Comparison of ENCODE assay signal across 10 cellular contexts in the genomic region with DNA sequence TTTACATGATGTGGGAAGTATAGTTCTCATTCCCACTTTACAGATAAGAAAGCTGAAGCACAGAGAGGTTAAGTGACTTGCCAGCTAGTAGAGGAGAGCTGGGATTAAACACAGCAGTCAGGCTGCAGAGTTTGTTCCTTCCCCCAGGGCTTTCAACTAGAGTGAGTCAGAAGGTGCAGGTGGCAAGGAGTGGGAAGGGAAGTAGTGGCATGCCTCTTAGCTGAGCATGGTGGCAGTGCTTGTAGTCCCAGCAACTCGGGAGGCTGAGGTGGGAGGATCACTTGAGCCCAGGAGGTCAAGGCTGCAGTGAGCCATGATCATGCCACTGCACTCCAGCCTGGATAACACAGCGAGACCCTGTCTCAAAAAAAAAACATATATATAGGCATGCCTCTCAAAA. TPM values are rescaled to one million over a fixed set of nuclear protein-coding genes. Genes with fewer than 3 reads are reported as not detected.
DNase-seq lines count a peak whose midpoint lies in the region; ATAC-seq, FAIRE-seq and TF ChIP-seq lines count a peak whose summit lies in the region.
"Not testable (repeated sequence)": the region's sequence is repeated elsewhere in the genome, so short reads cannot be mapped to it uniquely, and the experiment has no call there.
"Had no signal": no experiment of that assay in that cellular context is flagged by ENCODE, and none has a peak within 500 bp of the region (broad histone marks: within the 10 kb centered on the region; RNA-seq: fewer than 3 reads in every experiment).

No MANE protein-coding gene starts in this region.

- not testable (repeated sequence) for DNase-seq in Caco-2; left ventricle myocardium superior; pancreas; urothelium cell line (ENCODE audit: low spot score)
- DNase-seq in HT1080 (ENCODE audit: low read depth) (peak; percentile 36), NB4 (ENCODE audit: low read depth) (peak; percentile 12), bronchial epithelial cell (ENCODE audit: low read depth) (peak; percentile 46)

- H3K4me1 ChIP-seq in Caco-2 = peaks cover 80% of the 10 kb centered on the region
- not testable (repeated sequence) for H3K4me1 ChIP-seq in pancreas

- peak; percentile 16 for ATAC-seq in left ventricle myocardium superior
- ATAC-seq in pancreas = peak in 3 of 4 donors; percentile 34 to 36 (median 36)

- not testable (repeated sequence) for H3K4me3 Mint-ChIP-seq in Caco-2 (ENCODE audit: unreplicated experiment)

- H3K9me3 Mint-ChIP-seq in Caco-2 (ENCODE audit: unreplicated experiment) = not testable (repeated sequence)

- H3K9me3 ChIP-seq in Caco-2, pancreas: not testable (repeated sequence)

- H3K4me1 Mint-ChIP-seq in Caco-2 (ENCODE audit: low read depth, unreplicated experiment) = peaks cover 61% of the 10 kb centered on the region

- H3K27me3 Mint-ChIP-seq in Caco-2 (ENCODE audit: insufficient read depth, unreplicated experiment) = not testable (repeated sequence)

- TF ChIP-seq POLR2A in NB4 (IDR thresholded peaks at IDR 0.05; ENCODE audit: extremely low read depth, insufficient read length) = not testable (repeated sequence)

- CTCF ChIA-PET in Caco-2 (lab: Charles Lee) = interaction anchor here (0.6 to 3.9 kb wide), 11 partner anchors 43 to 294 kb away, joined by 3 to 29 read pairs (median 6); no protein-coding TSS in a partner anchor

- TF ChIP-seq CTCF in Caco-2 (IDR thresholded peaks at IDR 0.05; ENCODE audit: insufficient read depth in 1 of 2, low read depth in 1 of 2, low read length in 1 of 2, severe bottlenecking in 1 of 2, unreplicated experiment in 1 of 2); NB4 (IDR thresholded peaks at IDR 0.05; ENCODE audit: low read depth, low read length); bronchial epithelial cell (IDR thresholded peaks at IDR 0.05; ENCODE audit: insufficient read depth, low read length, severe bottlenecking); pancreas (IDR thresholded peaks at IDR 0.05): not testable (repeated sequence)
- 0 out of 2 replicates have a peak, but pooled peaks have one; percentile 4 for TF ChIP-seq CTCF in VCaP (conservative IDR thresholded peaks at IDR 0.05)

- POLR2A ChIA-PET in Caco-2 (lab: Charles Lee) = not testable (repeated sequence)

- not testable (repeated sequence) for H3K36me3 ChIP-seq in Caco-2 (ENCODE audit: control insufficient read depth, insufficient read depth, low read length); bronchial epithelial cell (ENCODE audit: control insufficient read depth, insufficient read depth, low read length); pancreas

- not testable (repeated sequence) for BruUV-seq in Caco-2 (replicated peaks; lab: Mats Ljungman, UMichigan)

- intact Hi-C loops in Caco-2 (cut with micrococcal nuclease; ENCODE audit: unreplicated experiment) = loop anchor here (1.0 to 10.0 kb wide), 3 partner anchors 195 to 491 kb away; no protein-coding TSS in a partner anchor
- intact Hi-C loops in left ventricle myocardium superior (cut with micrococcal nuclease) = loop anchor here (10.0 kb wide), 1 partner anchor 291 kb away; no protein-coding TSS in a partner anchor
- intact Hi-C loops in pancreas (cut with DNase I) = loop anchor here in 2 of 3 donors (10.0 kb wide), 1 partner anchor 291 kb away; no protein-coding TSS in a partner anchor

- H3K27me3 ChIP-seq in Caco-2 (replicated peaks; ENCODE audit: control insufficient read depth, insufficient read depth, low read length); bronchial epithelial cell (ENCODE audit: control insufficient read depth, insufficient read depth, low read length); pancreas: not testable (repeated sequence)

- not testable (repeated sequence) for H3K4me3 ChIP-seq in Caco-2 (ENCODE audit: low read depth, low read length); NB4 (ENCODE audit: low read depth, low read length); bronchial epithelial cell (ENCODE audit: low read depth, low read length); pancreas

- FAIRE-seq in bronchial epithelial cell (lab: Jason Lieb, UNC) = peak; percentile 75
- not testable (repeated sequence) for FAIRE-seq in pancreas (lab: Jason Lieb, UNC)
- peak; percentile 99 for FAIRE-seq in urothelium cell line (lab: Jason Lieb, UNC)

- 63 to 81% methylated on average over 2 of the region's 2 CpGs for WGBS in pancreas, 2 donors

- not testable (repeated sequence) for H3K27ac ChIP-seq in VCaP, pancreas

- H3K27ac Mint-ChIP-seq in Caco-2 (ENCODE audit: unreplicated experiment) = peak overlapping the region; percentile 89

- peaks cover 22% of the 10 kb centered on the region for H3K36me3 Mint-ChIP-seq in Caco-2 (ENCODE audit: insufficient read depth, unreplicated experiment)

RNA-seq across cellular contexts. Expression of a gene that starts 32.1 kb away (rescaled TPM):
- total RNA-seq in Caco-2 (2022) (108 and 109 TPM in 2 replicates), bronchial epithelial cell (not detected in 2 replicates), left ventricle myocardium superior (72.6 TPM), pancreas (10 to 100 TPM in 2 of 6 donors, 1 to 10 TPM in 4; 2.5 to 25.6 (median 4.9) TPM)
- 0.50 and 0.90 TPM in 2 replicates for total RNA-seq in HT1080 (2014; rRNA removed; shearing (Covaris generic))
- polyA plus RNA-seq in HT1080 (2015; cell fraction: cytosol; rRNA removed) = 0.19 TPM in 1 of 2 replicates, not detected in the other
- not detected in 2 replicates for polyA plus RNA-seq in HT1080 (2015; cell fraction: nucleus; rRNA removed)
- 1 to 10 TPM; 1.6 to 2.4 TPM for polyA plus RNA-seq in pancreas
- total RNA-seq: IMR-90 had no signal
- polyA plus RNA-seq: GM12878, IMR-90 had no signal
